ENCODE assay signal across 12 cellular contexts in the genomic region with DNA sequence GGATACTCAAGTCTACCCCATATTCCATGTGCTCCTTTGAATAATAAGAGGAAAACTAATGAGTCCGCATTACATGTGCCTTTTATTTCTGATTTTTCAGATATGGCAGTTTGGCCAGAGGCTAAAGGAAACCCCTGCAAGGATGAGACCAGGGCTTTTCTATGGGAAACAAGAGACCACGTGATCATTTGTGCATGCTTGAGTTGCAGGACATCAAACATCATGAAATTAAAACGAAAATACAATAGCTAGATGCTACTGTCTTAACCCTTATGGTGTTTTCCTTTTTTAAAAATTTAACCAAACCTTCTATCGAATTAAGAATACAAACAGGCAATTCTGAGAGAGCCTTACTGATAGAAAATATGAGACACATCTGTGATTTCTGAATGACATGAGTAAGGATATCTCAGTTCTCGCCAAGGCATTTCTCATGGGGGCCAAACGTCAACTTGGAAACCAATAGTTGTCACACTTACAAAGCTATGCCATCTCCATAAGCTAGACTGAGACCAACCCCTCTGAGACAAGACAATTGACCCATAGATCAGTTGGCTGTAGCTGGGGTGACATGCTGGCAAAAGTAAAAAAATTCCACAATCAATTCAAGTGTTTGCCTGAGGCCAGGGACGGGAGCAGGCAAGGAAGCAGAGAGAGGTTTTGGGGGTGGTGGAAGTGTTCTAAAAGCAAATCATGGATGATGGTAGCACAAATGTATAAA. TPM values are rescaled to one million over a fixed set of nuclear protein-coding genes. Genes with fewer than 3 reads are reported as not detected.
A peak's percentile ranks its signal among the peaks of the same experiment; 100 is the strongest.
DNase-seq lines count a peak whose midpoint lies in the region; ATAC-seq, FAIRE-seq and TF ChIP-seq lines count a peak whose summit lies in the region.
"Had no signal": no experiment of that assay in that cellular context is flagged by ENCODE, and none has a peak within 500 bp of the region (broad histone marks: within the 10 kb centered on the region; RNA-seq: fewer than 3 reads in every experiment).

No MANE protein-coding gene starts in this region.

- H3K27ac Mint-ChIP-seq in brain, result peak overlapping the region in 4 of 5 experiments; percentile 5 to 62 (median 12)
- peak overlapping the region; percentile 2 to 92 for H3K27ac Mint-ChIP-seq in stimulated activated naive CD8-positive, alpha-beta T cell treated with anti-CD3 and anti-CD28 coated beads, Interleukin-15, amount 100 ng/mL, for 72 hours

- WGBS in HepG2 (ENCODE audit: low lambda C conversion rate), result 28% methylated on average over 7 of the region's 7 CpGs
- WGBS in right lobe of liver (ENCODE audit: insufficient coverage, low coverage, low lambda C conversion rate, missing lambda C conversion rate), result 68% methylated on average over 7 of the region's 7 CpGs

- TF ChIP-seq EP300 in HepG2 (IDR thresholded peaks at IDR 0.05; ENCODE audit: low read depth in 2 of 2, low read length in 2 of 2) (no peak), HepG2 (CRISPR knock-in tag; IDR thresholded peaks at IDR 0.05; ENCODE audit: borderline replicate concordance) (no peak)

- DNase-seq in HepG2 (ENCODE audit: low spot score), result no peak
- no peak for DNase-seq in right lobe of liver
- DNase-seq in stimulated activated naive CD8-positive, alpha-beta T cell treated with anti-CD3 and anti-CD28 coated beads, Interleukin-15, amount 100 ng/mL, for 72 hours, result no peak
- DNase-seq in central memory CD4-positive, alpha-beta T cell, result no peak
- DNase-seq in GM10266 (ENCODE audit: extremely low spot score), result no peak
- DNase-seq: dorsolateral prefrontal cortex; GOT3; stimulated activated CD8-positive, alpha-beta memory T cell treated with anti-CD3 and anti-CD28 coated beads, Interleukin-4, amount 100 ng/mL, for 48 hours had no signal

- H3K27me3 ChIP-seq in HepG2 (ENCODE audit: control insufficient read depth in 1 of 2, insufficient read depth in 2 of 2, low read length in 2 of 2) (peaks cover 0 to 15% of the 10 kb centered on the region in 2 experiments; a peak in 2 of 5 replicates), right lobe of liver (no peaks in the 10 kb centered on the region), SU-DHL-6 (ENCODE audit: low read length) (no peaks in the 10 kb centered on the region)
- H3K27me3 ChIP-seq: dorsolateral prefrontal cortex had no signal

- CTCF ChIA-PET in HepG2 (lab: Yijun Ruan, JAX; ENCODE audit: low intra/inter-chr PET ratio, low total read pairs), result no interaction called here

- no peak overlapping the region for H3K4me3 Mint-ChIP-seq in brain
- peak overlapping the region; percentile 52 to 83 for H3K4me3 Mint-ChIP-seq in stimulated activated naive CD8-positive, alpha-beta T cell treated with anti-CD3 and anti-CD28 coated beads, Interleukin-15, amount 100 ng/mL, for 72 hours

- H3K9me3 Mint-ChIP-seq in brain, result peaks cover 0 to 2% (median under 1%) of the 10 kb centered on the region in 5 experiments
- peaks cover 6 to 8% of the 10 kb centered on the region in 2 donors for H3K9me3 Mint-ChIP-seq in stimulated activated naive CD8-positive, alpha-beta T cell treated with anti-CD3 and anti-CD28 coated beads, Interleukin-15, amount 100 ng/mL, for 72 hours

- H3K4me3 ChIP-seq in HepG2 (replicated peaks in 1 of 3; ENCODE audit: insufficient read depth in 1 of 3, low read depth in 2 of 3, low read length in 3 of 3) (no peak overlapping the region), right lobe of liver (no peak overlapping the region), SU-DHL-6 (ENCODE audit: insufficient read depth, low read length, poor library complexity, severe bottlenecking) (peak overlapping the region; percentile 9)
- H3K4me3 ChIP-seq: dorsolateral prefrontal cortex had no signal

- H3F3A ChIP-seq in SU-DHL-6 (ENCODE audit: insufficient read depth), result peaks cover 76% of the 10 kb centered on the region

- H3K79me2 ChIP-seq in HepG2 (ENCODE audit: insufficient read depth, low read length) (no peaks in the 10 kb centered on the region), SU-DHL-6 (ENCODE audit: insufficient read depth, low read length) (peaks cover 89% of the 10 kb centered on the region)

- TF ChIP-seq CTCF in HepG2 (CRISPR knock-in tag; IDR thresholded peaks at IDR 0.05) (no peak), right lobe of liver (IDR thresholded peaks at IDR 0.05) (no peak), SU-DHL-6 (IDR thresholded peaks at IDR 0.05; ENCODE audit: insufficient read depth, low read length, poor library complexity, severe bottlenecking) (no peak), brain (conservative IDR thresholded peaks at IDR 0.05) (no peak), GM10266 (IDR thresholded peaks at IDR 0.05; ENCODE audit: control insufficient read depth, insufficient read depth, low read depth, missing control alignments) (no peak)

- FAIRE-seq in HepG2 (lab: Jason Lieb, UNC), result no peak

- intact Hi-C loops in HepG2 (cut with micrococcal nuclease; ENCODE audit: unreplicated experiment), result no loop called here
- intact Hi-C loops in right lobe of liver (cut with DNase I), result no loop called here

- H2AFZ ChIP-seq in HepG2 (ENCODE audit: low read length) (no peak overlapping the region), SU-DHL-6 (ENCODE audit: low read depth, low read length, severe bottlenecking) (no peak overlapping the region)

- H3K9me3 ChIP-seq in HepG2 (ENCODE audit: low read length), result no peaks in the 10 kb centered on the region
- H3K9me3 ChIP-seq in right lobe of liver, result no peaks in the 10 kb centered on the region
- no peaks in the 10 kb centered on the region for H3K9me3 ChIP-seq in SU-DHL-6 (ENCODE audit: insufficient read depth, low read length)

- H3K27ac ChIP-seq in HepG2 (ENCODE audit: extremely low read length, insufficient read depth, low read length) (no peak overlapping the region), right lobe of liver (no peak overlapping the region), SU-DHL-6 (ENCODE audit: low read depth, low read length) (peak overlapping the region; percentile 98)
- H3K27ac ChIP-seq: dorsolateral prefrontal cortex had no signal

- H4K20me1 ChIP-seq in HepG2 (ENCODE audit: insufficient read depth, low read length) (no peaks in the 10 kb centered on the region), SU-DHL-6 (ENCODE audit: low read depth, low read length) (no peaks in the 10 kb centered on the region)

- no peak for TF ChIP-seq RAD21 in HepG2 (CRISPR knock-in tag; IDR thresholded peaks at IDR 0.05)

- ATAC-seq in HepG2 (no peak), right lobe of liver (no peak), HG02870 (IDR thresholded peaks at IDR 0.05; ENCODE audit: unreplicated experiment) (no peak)
- peak; percentile 73 for ATAC-seq in stimulated activated naive CD8-positive, alpha-beta T cell treated with anti-CD3 and anti-CD28 coated beads, Interleukin-15, amount 100 ng/mL, for 72 hours

- H3K9ac ChIP-seq in HepG2 (ENCODE audit: insufficient read depth, low read depth, low read length), result no peak overlapping the region
- peak overlapping the region; percentile 54 for H3K9ac ChIP-seq in SU-DHL-6 (ENCODE audit: low read length)

- H3K36me3 Mint-ChIP-seq in brain, result no peaks in the 10 kb centered on the region

- TF ChIP-seq POLR2A in HepG2 (IDR thresholded peaks at IDR 0.05; ENCODE audit: insufficient read depth in 1 of 2, low read depth in 2 of 2, low read length in 2 of 2) (no peak), right lobe of liver (IDR thresholded peaks at IDR 0.05) (no peak)

- H3K4me1 ChIP-seq in HepG2 (ENCODE audit: insufficient read depth, low read length), result no peaks in the 10 kb centered on the region
- no peaks in the 10 kb centered on the region for H3K4me1 ChIP-seq in right lobe of liver

- in situ Hi-C loops in HepG2 (cut with HindIII; ENCODE audit: extremely low pct_ligation_motif_present, low pct_unique_long_range_greater_than_20kb), result no loop called here

- POLR2A ChIA-PET in HepG2 (lab: Yijun Ruan, JAX), result no interaction called here

- H3K36me3 ChIP-seq in HepG2 (replicated peaks in 1 of 2; ENCODE audit: control insufficient read depth in 1 of 2, insufficient read depth in 2 of 2, low read length in 2 of 2) (no peaks in the 10 kb centered on the region), right lobe of liver (no peaks in the 10 kb centered on the region), SU-DHL-6 (ENCODE audit: low read length) (peaks cover 25% of the 10 kb centered on the region)

- no TSS peak for BruUV-seq in HepG2 (replicated peaks; lab: Mats Ljungman, UMichigan)

- no peaks in the 10 kb centered on the region for H3K9me2 ChIP-seq in SU-DHL-6 (replicated peaks; ENCODE audit: insufficient read depth, low read length)

- no peaks in the 10 kb centered on the region for H3K27me3 Mint-ChIP-seq in brain
- H3K27me3 Mint-ChIP-seq in stimulated activated naive CD8-positive, alpha-beta T cell treated with anti-CD3 and anti-CD28 coated beads, Interleukin-15, amount 100 ng/mL, for 72 hours, result no peaks in the 10 kb centered on the region

- H3K4me1 Mint-ChIP-seq in brain, result peaks cover 57% of the 10 kb centered on the region
- peaks cover 98% of the 10 kb centered on the region for H3K4me1 Mint-ChIP-seq in stimulated activated naive CD8-positive, alpha-beta T cell treated with anti-CD3 and anti-CD28 coated beads, Interleukin-15, amount 100 ng/mL, for 72 hours

- H3K4me2 ChIP-seq in HepG2 (ENCODE audit: low read depth, low read length) (no peak overlapping the region), SU-DHL-6 (ENCODE audit: low read depth, low read length, poor library complexity, severe bottlenecking) (peak overlapping the region; percentile 81)

RNA-seq across cellular contexts. Expression of gene RIPOR2, which starts 52.8 kb away (rescaled TPM):
- total RNA-seq in HepG2 (2016; rRNA removed; fragmentation: Illumina TruSeq; extraction: Trizol) (0.02 and 0.06 TPM in 2 replicates), right lobe of liver (1 to 10 TPM; 1.8 to 4.6 (median 3.5) TPM)
- not detected in 2 replicates for total RNA-seq in HepG2 (2016; cell fraction: cytosol; rRNA removed; fragmentation: Illumina TruSeq; extraction: Trizol; ENCODE audit: low read depth)
- total RNA-seq in HepG2 (2016; cell fraction: insoluble cytoplasmic fraction; rRNA removed; fragmentation: Illumina TruSeq; extraction: Trizol), result 0.03 and 0.09 TPM in 2 replicates
- total RNA-seq in HepG2 (2016; cell fraction: membrane; rRNA removed; fragmentation: Illumina TruSeq; extraction: Trizol), result not detected in 2 replicates
- total RNA-seq in HepG2 (2016; cell fraction: nucleus; rRNA removed; fragmentation: Illumina TruSeq; extraction: Trizol), result not detected in 2 replicates
- polyA plus RNA-seq in HepG2 (2011; rRNA removed) (0.05 and 0.16 TPM in 2 replicates), brain (ENCODE audit: insufficient read depth, low read depth, low replicate concordance) (13.6 TPM)
- 0.01 and 0.03 TPM in 2 replicates for polyA plus RNA-seq in HepG2 (2011; cell fraction: cytosol; rRNA removed)
- polyA plus RNA-seq in HepG2 (2011; cell fraction: nucleus; rRNA removed), result not detected in 2 replicates
- 0.05 TPM in 2 replicates for polyA plus RNA-seq in HepG2 (2012)
- polyA plus RNA-seq in HepG2 (2016; cell fraction: cytosol; fragmentation: Illumina TruSeq; extraction: Trizol; ENCODE audit: low read depth), result 0.02 TPM in 1 of 2 replicates, not detected in the other
- 0.07 TPM in 1 of 2 replicates, not detected in the other for polyA plus RNA-seq in HepG2 (2016; cell fraction: insoluble cytoplasmic fraction; fragmentation: Illumina TruSeq; extraction: Trizol; ENCODE audit: low read depth)
- polyA plus RNA-seq in HepG2 (2016; cell fraction: membrane; fragmentation: Illumina TruSeq; extraction: Trizol; ENCODE audit: low read depth), result 0.03 TPM in 1 of 2 replicates, not detected in the other
- 0.18 TPM in 1 of 2 replicates, not detected in the other for polyA plus RNA-seq in HepG2 (2016; cell fraction: nucleus; fragmentation: Illumina TruSeq; extraction: Trizol; ENCODE audit: insufficient read depth, low read depth)
- 0.33 TPM in 1 of 2 replicates, not detected in the other for polyA minus RNA-seq in HepG2 (2011; rRNA and poly(A)+ RNA removed; ENCODE audit: low replicate concordance)
- polyA minus RNA-seq in HepG2 (2011; cell fraction: cytosol; rRNA and poly(A)+ RNA removed), result not detected in 2 replicates
- not detected in 2 replicates for polyA minus RNA-seq in HepG2 (2011; cell fraction: nucleus; rRNA and poly(A)+ RNA removed)
- total RNA-seq: HT1080 had no signal

Comparison
In these comparisons a context has a peak if more than half of its experiments do, and no peak if none do; other contexts are left out.
1. H3K4me3 Mint-ChIP-seq: peak in stimulated activated naive CD8-positive, alpha-beta T cell treated with anti-CD3 and anti-CD28 coated beads, Interleukin-15, amount 100 ng/mL, for 72 hours (2 of 2); none in brain (0 of 5).